Comparison of ENCODE assay signal across 1 cellular context in the genomic region with DNA sequence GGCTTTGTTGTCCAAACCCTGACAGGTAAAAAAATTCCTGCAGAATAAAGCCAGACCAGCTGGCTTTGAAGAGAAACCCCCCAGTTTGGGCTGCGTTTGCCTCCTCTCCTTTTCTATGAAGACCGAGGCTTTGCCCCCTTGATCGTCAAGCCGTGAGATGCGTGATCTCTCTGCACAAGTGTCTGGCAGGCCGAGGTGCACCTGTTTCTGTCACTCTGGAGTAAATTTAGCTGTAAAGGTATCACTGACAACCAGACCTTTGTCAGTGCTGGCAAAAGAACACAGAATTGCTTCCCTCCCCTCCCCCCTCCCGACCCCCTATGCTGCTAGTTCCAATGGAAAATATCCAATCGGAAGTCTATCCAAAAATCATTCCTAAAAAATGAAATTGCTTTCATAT. TPM values are rescaled to one million over a fixed set of nuclear protein-coding genes. Genes with fewer than 3 reads are reported as not detected.
"Had no signal": no experiment of that assay in that cellular context is flagged by ENCODE, and none has a peak within 500 bp of the region (broad histone marks: within the 10 kb centered on the region; RNA-seq: fewer than 3 reads in every experiment).

No MANE protein-coding gene starts in this region.

RNA-seq across cellular contexts. Expression of a gene that starts 21.0 kb away (rescaled TPM):
- polyA plus RNA-seq: mammary epithelial cell had no signal
